ENCODE assay signal across 30 cellular contexts in the genomic region with DNA sequence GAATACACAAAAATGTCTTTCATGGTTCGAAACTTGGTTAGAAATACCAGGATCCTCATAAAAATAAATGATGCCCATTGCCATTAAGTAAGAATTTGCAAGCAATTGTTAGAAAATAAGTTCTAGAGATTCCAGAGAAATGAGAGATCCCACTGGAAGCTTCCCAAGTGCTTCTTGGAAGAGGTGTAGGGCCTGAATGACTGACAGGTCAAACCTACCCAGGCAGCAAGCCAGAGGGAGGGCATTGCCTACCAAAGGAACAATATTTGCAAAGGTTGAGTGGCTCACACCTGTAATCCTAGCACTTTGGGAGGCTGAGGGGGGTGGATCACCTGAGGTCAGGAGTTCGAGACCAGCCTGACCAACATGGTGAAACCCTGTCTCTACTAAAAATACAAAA.
"Had no signal": no experiment of that assay in that cellular context is flagged by ENCODE, and none has a peak within 500 bp of the region (broad histone marks: within the 10 kb centered on the region; RNA-seq: fewer than 3 reads in every experiment).

No MANE protein-coding gene starts in this region.

- H3K4me1 Mint-ChIP-seq: activated CD4-positive, alpha-beta T cell treated with anti-CD3 and anti-CD28 coated beads for 36 hours; activated CD4-positive, alpha-beta T cell treated with anti-CD3 and anti-CD28 coated beads, Interleukin-2, amount 10 ng/mL, durations not matched to agents 24 days and 14 days; activated CD8-positive, alpha-beta memory T cell treated with anti-CD3 and anti-CD28 coated beads, Interleukin-2, amount 10 ng/mL, durations not matched to agents 7 days and 5 days; activated naive CD4-positive, alpha-beta T cell treated with anti-CD3 and anti-CD28 coated beads, Interleukin-2, amount 50 U/mL, for 24 hours; activated naive CD8-positive, alpha-beta T cell treated with anti-CD3 and anti-CD28 coated beads for 36 hours; activated naive CD8-positive, alpha-beta T cell treated with anti-CD3 and anti-CD28 coated beads, Interleukin-2, amount 50 U/mL, for 24 hours had no signal

- H3K27me3 Mint-ChIP-seq: activated CD4-positive, alpha-beta memory T cell treated with anti-CD3 and anti-CD28 coated beads for 36 hours; activated CD4-positive, alpha-beta T cell treated with anti-CD3 and anti-CD28 coated beads for 36 hours; activated CD4-positive, alpha-beta T cell treated with anti-CD3 and anti-CD28 coated beads, Interleukin-2, amount 10 ng/mL, durations not matched to agents 24 days and 14 days; activated CD8-positive, alpha-beta memory T cell treated with anti-CD3 and anti-CD28 coated beads, Interleukin-2, amount 10 ng/mL, durations not matched to agents 7 days and 5 days; activated naive CD4-positive, alpha-beta T cell treated with anti-CD3 and anti-CD28 coated beads, Interleukin-2, amount 50 U/mL, for 24 hours; activated naive CD8-positive, alpha-beta T cell treated with anti-CD3 and anti-CD28 coated beads for 36 hours; activated naive CD8-positive, alpha-beta T cell treated with anti-CD3 and anti-CD28 coated beads, Interleukin-2, amount 50 U/mL, for 24 hours; effector memory CD8-positive, alpha-beta T cell had no signal

- H3K27ac ChIP-seq: adrenal gland, esophagus squamous epithelium, gastroesophageal sphincter had no signal

- H3K4me3 Mint-ChIP-seq: activated CD4-positive, alpha-beta memory T cell treated with anti-CD3 and anti-CD28 coated beads for 36 hours; activated CD4-positive, alpha-beta T cell treated with anti-CD3 and anti-CD28 coated beads for 36 hours; activated CD4-positive, alpha-beta T cell treated with anti-CD3 and anti-CD28 coated beads, Interleukin-2, amount 10 ng/mL, durations not matched to agents 24 days and 14 days; activated CD8-positive, alpha-beta memory T cell treated with anti-CD3 and anti-CD28 coated beads, Interleukin-2, amount 10 ng/mL, durations not matched to agents 7 days and 5 days; activated CD8-positive, alpha-beta T cell treated with anti-CD3 and anti-CD28 coated beads, Interleukin-2, amount 10 ng/mL, durations not matched to agents 7 days and 5 days; activated naive CD4-positive, alpha-beta T cell treated with anti-CD3 and anti-CD28 coated beads for 36 hours; activated naive CD4-positive, alpha-beta T cell treated with anti-CD3 and anti-CD28 coated beads, Interleukin-2, amount 50 U/mL, for 24 hours; activated naive CD8-positive, alpha-beta T cell treated with anti-CD3 and anti-CD28 coated beads for 36 hours; activated naive CD8-positive, alpha-beta T cell treated with anti-CD3 and anti-CD28 coated beads, Interleukin-2, amount 50 U/mL, for 24 hours; activated T-helper 1 cell treated with anti-CD3 and anti-CD28 coated beads, Interleukin-12 subunit alpha, Interleukin-12 subunit beta, Interleukin-2, Interleukin-4 antibody, amounts not matched to agents 30 ng/mL and 10 ng/mL and 1 ng/mL, durations not matched to agents 14 hours and 24 hours and 36 hours; brain; effector memory CD8-positive, alpha-beta T cell had no signal

- H3K4me1 ChIP-seq: adrenal gland, esophagus squamous epithelium, gastroesophageal sphincter had no signal

- H3K9me3 Mint-ChIP-seq: activated CD4-positive, alpha-beta T cell treated with anti-CD3 and anti-CD28 coated beads, Interleukin-2, amount 10 ng/mL, durations not matched to agents 24 days and 14 days; activated naive CD4-positive, alpha-beta T cell treated with anti-CD3 and anti-CD28 coated beads for 36 hours; activated T-helper 2 cell treated with anti-CD3 and anti-CD28 coated beads, Interferon-gamma antibody, Interleukin-2, Interleukin-4, amounts not matched to agents 10 μg/mL and 5 μg/mL and 100 μg/mL, durations not matched to agents 14 hours and 24 hours and 36 hours; brain had no signal

- H3K36me3 Mint-ChIP-seq: activated CD4-positive, alpha-beta memory T cell treated with anti-CD3 and anti-CD28 coated beads for 36 hours; activated CD8-positive, alpha-beta memory T cell treated with anti-CD3 and anti-CD28 coated beads, Interleukin-2, amount 10 ng/mL, durations not matched to agents 7 days and 5 days; activated naive CD8-positive, alpha-beta T cell treated with anti-CD3 and anti-CD28 coated beads for 36 hours; brain had no signal

- H3K4me3 ChIP-seq: adrenal gland, esophagus squamous epithelium, gastroesophageal sphincter had no signal

- DNase-seq: activated CD4-positive, alpha-beta memory T cell treated with anti-CD3 and anti-CD28 coated beads for 36 hours; activated CD4-positive, alpha-beta T cell treated with anti-CD3 and anti-CD28 coated beads for 36 hours; activated CD4-positive, alpha-beta T cell treated with anti-CD3 and anti-CD28 coated beads, Interleukin-2, amount 10 ng/mL, durations not matched to agents 24 days and 14 days; activated CD4-positive, CD25-positive, alpha-beta regulatory T cell; activated CD4-positive, CD25-positive, alpha-beta regulatory T cell treated with anti-CD3 and anti-CD28 coated beads, Interleukin-2, amount 50 U/mL, for 72 hours; activated CD8-positive, alpha-beta memory T cell treated with anti-CD3 and anti-CD28 coated beads, Interleukin-2, amount 10 ng/mL, durations not matched to agents 7 days and 5 days; activated CD8-positive, alpha-beta memory T cell treated with anti-CD3 and anti-CD28 coated beads, Interleukin-2, amount 50 U/mL, for 4 hours; activated CD8-positive, alpha-beta T cell treated with anti-CD3 and anti-CD28 coated beads, Interleukin-2, amount 10 ng/mL, durations not matched to agents 7 days and 5 days; activated effector memory CD4-positive, alpha-beta T cell treated with anti-CD3 and anti-CD28 coated beads, Interleukin-2, amount 50 U/mL, for 16 hours; activated naive CD4-positive, alpha-beta T cell treated with anti-CD3 and anti-CD28 coated beads for 36 hours; activated naive CD8-positive, alpha-beta T cell treated with anti-CD3 and anti-CD28 coated beads for 36 hours; activated naive CD8-positive, alpha-beta T cell treated with anti-CD3 and anti-CD28 coated beads, Interleukin-2, amount 50 U/mL, for 24 hours; activated T-cell treated with anti-CD3 and anti-CD28 coated beads, Interleukin-2, amount 50 U/mL, for 1 hour; activated T-cell treated with anti-CD3 and anti-CD28 coated beads, Interleukin-2, amount 50 U/mL, for 48 hours; adrenal gland; amygdala; aorta; caudate nucleus; cortex of kidney; dermis blood vessel endothelial cell; effector CD4-positive, alpha-beta T cell; effector memory CD8-positive, alpha-beta T cell; esophagus squamous epithelium; foreskin melanocyte; T-helper 2 cell had no signal

- H3K27me3 ChIP-seq: adrenal gland, esophagus squamous epithelium, gastroesophageal sphincter had no signal

- H3K9me3 ChIP-seq: adrenal gland, esophagus squamous epithelium, gastroesophageal sphincter had no signal

- H3K36me3 ChIP-seq: adrenal gland, esophagus squamous epithelium, gastroesophageal sphincter had no signal

- H3K27ac Mint-ChIP-seq: activated CD4-positive, alpha-beta memory T cell treated with anti-CD3 and anti-CD28 coated beads for 36 hours; activated CD4-positive, alpha-beta T cell treated with anti-CD3 and anti-CD28 coated beads for 36 hours; activated CD4-positive, alpha-beta T cell treated with anti-CD3 and anti-CD28 coated beads, Interleukin-2, amount 10 ng/mL, durations not matched to agents 24 days and 14 days; activated CD8-positive, alpha-beta memory T cell treated with anti-CD3 and anti-CD28 coated beads, Interleukin-2, amount 10 ng/mL, durations not matched to agents 7 days and 5 days; activated CD8-positive, alpha-beta T cell treated with anti-CD3 and anti-CD28 coated beads, Interleukin-2, amount 10 ng/mL, durations not matched to agents 7 days and 5 days; activated naive CD4-positive, alpha-beta T cell treated with anti-CD3 and anti-CD28 coated beads for 36 hours; activated naive CD4-positive, alpha-beta T cell treated with anti-CD3 and anti-CD28 coated beads, Interleukin-2, amount 50 U/mL, for 24 hours; activated naive CD8-positive, alpha-beta T cell treated with anti-CD3 and anti-CD28 coated beads for 36 hours; activated naive CD8-positive, alpha-beta T cell treated with anti-CD3 and anti-CD28 coated beads, Interleukin-2, amount 50 U/mL, for 24 hours; activated T-helper 1 cell treated with anti-CD3 and anti-CD28 coated beads, Interleukin-12 subunit alpha, Interleukin-12 subunit beta, Interleukin-2, Interleukin-4 antibody, amounts not matched to agents 30 ng/mL and 10 ng/mL and 1 ng/mL, durations not matched to agents 14 hours and 24 hours and 36 hours; activated T-helper 2 cell treated with anti-CD3 and anti-CD28 coated beads, Interferon-gamma antibody, Interleukin-2, Interleukin-4, amounts not matched to agents 10 μg/mL and 5 μg/mL and 100 μg/mL, durations not matched to agents 14 hours and 24 hours and 36 hours; brain; effector memory CD8-positive, alpha-beta T cell had no signal

- ATAC-seq: activated CD4-positive, alpha-beta T cell treated with anti-CD3 and anti-CD28 coated beads for 36 hours; activated CD8-positive, alpha-beta memory T cell treated with anti-CD3 and anti-CD28 coated beads, Interleukin-2, amount 10 ng/mL, durations not matched to agents 7 days and 5 days; activated CD8-positive, alpha-beta T cell treated with anti-CD3 and anti-CD28 coated beads, Interleukin-2, amount 10 ng/mL, durations not matched to agents 7 days and 5 days; activated naive CD8-positive, alpha-beta T cell treated with anti-CD3 and anti-CD28 coated beads, Interleukin-2, amount 50 U/mL, for 24 hours; effector memory CD8-positive, alpha-beta T cell; gastroesophageal sphincter had no signal
